Comparison of ENCODE assay signal across 10 cellular contexts in genomic region chr6:11009353-11009752, GRCh38. TPM values are rescaled to one million over a fixed set of nuclear protein-coding genes. Genes with fewer than 3 reads are reported as not detected.
DNase-seq lines count a peak whose midpoint lies in the region; ATAC-seq lines count a peak whose summit lies in the region.
"Had no signal": no experiment of that assay in that cellular context is flagged by ENCODE, and none has a peak within 500 bp of the region (broad histone marks: within the 10 kb centered on the region; RNA-seq: fewer than 3 reads in every experiment).

No MANE protein-coding gene starts in this region.

- H3K9ac ChIP-seq in mesendoderm (ENCODE audit: low read length) = no peak overlapping the region

- no peak overlapping the region for H3K4ac ChIP-seq in mesendoderm (ENCODE audit: low read depth, low read length)

- H3K56ac ChIP-seq in mesendoderm (ENCODE audit: low read length) = peak overlapping the region; percentile 52

- H3K4me3 ChIP-seq in SJSA1 (no peak overlapping the region), mesendoderm (ENCODE audit: low read length) (no peak overlapping the region)

- H4K5ac ChIP-seq in mesendoderm (ENCODE audit: low read length) = no peak overlapping the region

- no peaks in the 10 kb centered on the region for H3K36me3 ChIP-seq in SJSA1
- H3K36me3 ChIP-seq in mesendoderm (ENCODE audit: control insufficient read depth, insufficient read depth, low read length) = no peaks in the 10 kb centered on the region

- H3K27ac ChIP-seq in SJSA1 = peak overlapping the region; percentile 74
- H3K27ac ChIP-seq in mesendoderm (ENCODE audit: low read depth, low read length) = no peak overlapping the region

- no CpG with 5 or more reads among the region's 6 CpGs for WGBS in mesendoderm (ENCODE audit: extremely low coverage, insufficient coverage, low lambda C conversion rate)

- H2BK120ac ChIP-seq in mesendoderm (ENCODE audit: low read depth, low read length) = peak overlapping the region; percentile 68

- H3K79me1 ChIP-seq in mesendoderm (ENCODE audit: low read length) = no peaks in the 10 kb centered on the region

- peak overlapping the region; percentile 4 for H2BK5ac ChIP-seq in mesendoderm (ENCODE audit: low read length)

- H3K9me3 ChIP-seq in SJSA1 (replicated peaks) = no peaks in the 10 kb centered on the region

- peak overlapping the region; percentile 14 for H2BK15ac ChIP-seq in mesendoderm (replicated peaks; ENCODE audit: low read depth)

- H3K23ac ChIP-seq in mesendoderm (ENCODE audit: low read length) = no peak overlapping the region

- DNase-seq in SJSA1 (ENCODE audit: low read depth in 1 of 2, low spot score in 2 of 2) (peak; percentile 63 to 64), mesendoderm (peak; percentile 93), NCI-H510A treated with DMSO at 0.1 percent for 48 hours (lab: John Stamatoyannopoulos, UW) (no peak)
- DNase-seq in activated CD4-positive, alpha-beta T cell treated with anti-CD3 and anti-CD28 coated beads, Interleukin-2, amount 50 U/mL, for 48 hours = no peak
- DNase-seq: effector memory CD8-positive, alpha-beta T cell had no signal

- no peak overlapping the region for H2AK5ac ChIP-seq in mesendoderm (ENCODE audit: low read length)

- no peak overlapping the region for H3K4me2 ChIP-seq in mesendoderm (ENCODE audit: low read length)

- peak overlapping the region; percentile 44 for H3K18ac ChIP-seq in mesendoderm (ENCODE audit: low read length)

- ATAC-seq in GM18502 (IDR thresholded peaks at IDR 0.05; ENCODE audit: poor library complexity, unreplicated experiment) (peak; percentile 73), HG02852 (IDR thresholded peaks at IDR 0.05; ENCODE audit: unreplicated experiment) (peak; percentile 81), HG02623 (IDR thresholded peaks at IDR 0.05; ENCODE audit: unreplicated experiment) (no peak), GM21381 (IDR thresholded peaks at IDR 0.05; ENCODE audit: unreplicated experiment) (no peak)
- ATAC-seq: effector memory CD8-positive, alpha-beta T cell had no signal

- H3K4me1 ChIP-seq in SJSA1 (replicated peaks) (peaks cover 37% of the 10 kb centered on the region), mesendoderm (ENCODE audit: control insufficient read depth, low read depth, low read length) (peaks cover 28% of the 10 kb centered on the region)

- H3K79me2 ChIP-seq in mesendoderm (ENCODE audit: control insufficient read depth, insufficient read depth, low read length) = no peaks in the 10 kb centered on the region

- no peaks in the 10 kb centered on the region for H3K27me3 ChIP-seq in SJSA1 (replicated peaks)
- H3K27me3 ChIP-seq in mesendoderm (ENCODE audit: insufficient read depth, low read length, poor library complexity) = no peaks in the 10 kb centered on the region

- H4K8ac ChIP-seq in mesendoderm (ENCODE audit: low read depth, low read length) = no peak overlapping the region

RNA-seq across cellular contexts. Expression of gene ELOVL2, which starts 34.8 kb away (rescaled TPM):
- total RNA-seq in SJSA1 (2014; rRNA removed; shearing (Covaris generic)) = 6.8 and 10.9 TPM in 2 replicates
- 3.0 TPM for polyA plus RNA-seq in mesendoderm (2013, experiment 1 of 2)
- polyA plus RNA-seq in mesendoderm (2013, experiment 2 of 2) = 3.3 TPM
- total RNA-seq: mononuclear cell had no signal

Comparison
In these comparisons a context has a peak if more than half of its experiments do, and no peak if none do; other contexts are left out.
1. ATAC-seq: peak in GM18502 (single experiment) and HG02852 (single experiment); none in HG02623 (single experiment) and GM21381 (single experiment).
2. DNase-seq: peak in SJSA1 (2 of 2) and mesendoderm (single experiment); none in NCI-H510A treated with DMSO at 0.1 percent for 48 hours (single experiment) and activated CD4-positive, alpha-beta T cell treated with anti-CD3 and anti-CD28 coated beads, Interleukin-2, amount 50 U/mL, for 48 hours (0 of 2).